11 cellular contexts compared by ENCODE assay signal in the genomic region with DNA sequence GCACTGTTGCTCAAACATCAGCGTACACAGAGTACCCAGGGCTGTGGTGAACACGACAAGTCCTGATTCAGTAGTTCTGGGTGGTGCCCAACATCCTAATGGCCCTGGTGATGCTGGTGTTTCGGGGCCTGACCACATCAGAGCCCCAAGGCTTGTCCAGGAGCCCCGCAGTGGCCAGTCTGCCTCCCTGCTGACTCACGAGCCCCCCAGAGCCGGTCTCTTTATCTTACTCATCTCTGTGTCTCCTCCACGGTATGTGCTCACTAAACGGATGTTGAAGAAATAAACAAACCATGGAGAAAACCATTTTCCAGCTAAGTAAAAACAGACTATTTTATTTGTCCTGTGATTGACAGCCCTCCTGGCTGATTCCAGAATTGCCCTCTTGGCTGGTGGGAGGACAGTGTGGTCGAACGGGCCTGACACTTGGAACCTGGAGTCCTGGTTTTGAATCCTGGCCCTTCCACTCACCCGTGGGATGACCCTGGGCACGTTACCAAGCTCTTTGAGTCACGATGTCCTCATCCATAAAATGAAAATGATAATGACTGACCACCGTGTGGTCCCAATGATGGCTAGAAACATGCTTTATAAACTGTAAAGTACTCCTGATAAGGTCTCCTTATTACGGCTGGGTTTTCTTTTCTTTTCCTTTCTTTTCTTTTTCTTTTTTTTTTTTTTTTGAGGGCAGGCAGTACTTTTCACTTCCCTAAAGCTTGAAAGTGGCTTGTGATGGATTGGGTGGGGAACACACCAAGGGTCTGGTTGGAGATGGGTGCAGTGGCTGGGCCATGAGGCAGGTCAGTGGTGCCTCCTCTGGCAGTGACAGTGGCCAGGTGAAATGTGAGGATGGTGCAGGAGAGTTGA. TPM values are rescaled to one million over a fixed set of nuclear protein-coding genes. Genes with fewer than 3 reads are reported as not detected.
DNase-seq lines count a peak whose midpoint lies in the region; ATAC-seq and TF ChIP-seq lines count a peak whose summit lies in the region.
"Had no signal": no experiment of that assay in that cellular context is flagged by ENCODE, and none has a peak within 500 bp of the region (broad histone marks: within the 10 kb centered on the region; RNA-seq: fewer than 3 reads in every experiment).

No MANE protein-coding gene starts in this region.

- ATAC-seq in SK-N-SH treated with all-trans-retinoic acid at 6 μM for 48 hours (peak; percentile 86), HG03439 (IDR thresholded peaks at IDR 0.05; ENCODE audit: unreplicated experiment) (no peak)

- TF ChIP-seq CTCF in fibroblast of the aortic adventitia (IDR thresholded peaks at IDR 0.05; ENCODE audit: insufficient read depth, low read length) = no peak

- DNase-seq in EH (ENCODE audit: low read depth) (peak; percentile 99), fibroblast of the aortic adventitia (ENCODE audit: low read depth) (peak; percentile 55), skeletal muscle cell (ENCODE audit: low read depth) (peak; percentile 87), DMS153 (lab: John Stamatoyannopoulos, UW) (no peak), HPDE6-E6E7 (ENCODE audit: extremely low spot score) (no peak), cerebellum (ENCODE audit: low spot score) (no peak)
- DNase-seq: activated CD4-positive, alpha-beta T cell treated with anti-CD3 and anti-CD28 coated beads, Interleukin-2, amount 50 U/mL, for 1 hour; Peyer's patch had no signal

- no peak overlapping the region for H3K4me3 ChIP-seq in fibroblast of the aortic adventitia (ENCODE audit: low read depth, low read length)
- no peak overlapping the region for H3K4me3 ChIP-seq in skeletal muscle cell (ENCODE audit: low read depth, low read length)
- H3K4me3 ChIP-seq: Peyer's patch had no signal

TF ChIP-seq in SK-N-SH treated with all-trans-retinoic acid at 6 μM for 48 hours, 23 proteins besides CTCF, POLR2A, EP300 and RAD21:
- TF ChIP-seq, protein P1, sequence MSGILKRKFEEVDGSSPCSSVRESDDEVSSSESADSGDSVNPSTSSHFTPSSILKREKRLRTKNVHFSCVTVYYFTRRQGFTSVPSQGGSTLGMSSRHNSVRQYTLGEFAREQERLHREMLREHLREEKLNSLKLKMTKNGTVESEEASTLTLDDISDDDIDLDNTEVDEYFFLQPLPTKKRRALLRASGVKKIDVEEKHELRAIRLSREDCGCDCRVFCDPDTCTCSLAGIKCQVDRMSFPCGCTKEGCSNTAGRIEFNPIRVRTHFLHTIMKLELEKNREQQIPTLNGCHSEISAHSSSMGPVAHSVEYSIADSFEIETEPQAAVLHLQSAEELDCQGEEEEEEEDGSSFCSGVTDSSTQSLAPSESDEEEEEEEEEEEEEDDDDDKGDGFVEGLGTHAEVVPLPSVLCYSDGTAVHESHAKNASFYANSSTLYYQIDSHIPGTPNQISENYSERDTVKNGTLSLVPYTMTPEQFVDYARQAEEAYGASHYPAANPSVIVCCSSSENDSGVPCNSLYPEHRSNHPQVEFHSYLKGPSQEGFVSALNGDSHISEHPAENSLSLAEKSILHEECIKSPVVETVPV (CRISPR knock-in tag; IDR thresholded peaks at IDR 0.05) = no peak
- TF ChIP-seq SNAI2 (CRISPR knock-in tag; IDR thresholded peaks at IDR 0.05) (no peak), TSHZ2 (CRISPR knock-in tag; IDR thresholded peaks at IDR 0.05) (no peak), ZFP30 (CRISPR knock-in tag; IDR thresholded peaks at IDR 0.05) (no peak), RARB (CRISPR knock-in tag; IDR thresholded peaks at IDR 0.05) (no peak), PPARA (CRISPR knock-in tag; IDR thresholded peaks at IDR 0.05; ENCODE audit: borderline replicate concordance) (no peak), ZFP3 (CRISPR knock-in tag; IDR thresholded peaks at IDR 0.05) (no peak), ZNF8 (CRISPR knock-in tag; IDR thresholded peaks at IDR 0.05) (no peak), TCF4 (CRISPR knock-in tag; IDR thresholded peaks at IDR 0.05; ENCODE audit: borderline replicate concordance) (no peak)

RNA-seq across cellular contexts. Expression of gene HIP1, which starts 5.7 kb away (rescaled TPM):
- total RNA-seq in fibroblast of the aortic adventitia (ENCODE audit: low replicate concordance) (9.3 and 10.5 TPM in 2 replicates), cerebellum (16.4 TPM)

RNA-seq across cellular contexts. Expression of gene CCL26, which starts 39.0 kb away (rescaled TPM):
- total RNA-seq in fibroblast of the aortic adventitia (ENCODE audit: low replicate concordance) (0.33 and 1.2 TPM in 2 replicates), cerebellum (not detected)
- total RNA-seq: Peyer's patch, skeletal muscle tissue had no signal

Comparison
In these comparisons a context has a peak if more than half of its experiments do, and no peak if none do; other contexts are left out.
1. DNase-seq: peak in EH (single experiment), fibroblast of the aortic adventitia (single experiment) and skeletal muscle cell (single experiment); none in DMS153 (single experiment), HPDE6-E6E7 (single experiment) and cerebellum (single experiment).